Comparison of ENCODE assay signal across 12 cellular contexts in genomic region chr10:94183666-94184264, GRCh38.
DNase-seq lines count a peak whose midpoint lies in the region; ATAC-seq and TF ChIP-seq lines count a peak whose summit lies in the region.
"Had no signal": no experiment of that assay in that cellular context is flagged by ENCODE, and none has a peak within 500 bp of the region (broad histone marks: within the 10 kb centered on the region; RNA-seq: fewer than 3 reads in every experiment).

No MANE protein-coding gene starts in this region.

- H3K27ac ChIP-seq in stomach: no peak overlapping the region

- no peaks in the 10 kb centered on the region for H3K27me3 ChIP-seq in stomach

- intact Hi-C loops in stomach (cut with DNase I; ENCODE audit: low total_unique reads): no loop called here

- peaks cover 0 to 4% (median 0%) of the 10 kb centered on the region in 4 donors for H3K4me1 ChIP-seq in stomach

- no peak overlapping the region for H3K4me3 ChIP-seq in stomach

- no peak for TF ChIP-seq CTCF in stomach (IDR thresholded peaks at IDR 0.05)

- H3K9me3 ChIP-seq in stomach: no peaks in the 10 kb centered on the region

- H3K36me3 ChIP-seq in stomach: peaks cover 0 to 3% (median 0%) of the 10 kb centered on the region in 4 donors

- TF ChIP-seq POLR2A in stomach (IDR thresholded peaks at IDR 0.05): no peak

- 78 to 90% (median 89%) methylated on average over 7 of the region's 7 CpGs for WGBS in stomach, 5 donors

- peak; percentile 32 for DNase-seq in stimulated activated CD4-positive, alpha-beta T cell treated with anti-CD3 and anti-CD28 coated beads, Interleukin-15, amount 100 ng/mL, for 24 hours
- DNase-seq in stimulated activated CD4-positive, alpha-beta T cell treated with anti-CD3 and anti-CD28 coated beads, Interleukin-12 subunit alpha, Interleukin-12 subunit beta, amount 100 ng/mL, for 4 hours: no peak
- peak; percentile 67 for DNase-seq in RPMI7951 (ENCODE audit: low read depth)
- DNase-seq in fibroblast of the conjunctiva (ENCODE audit: low read depth): peak; percentile 96
- no peak for DNase-seq in NCI-H526 treated with DMSO at 0.1 percent for 48 hours (lab: John Stamatoyannopoulos, UW)
- DNase-seq in stomach: no peak
- DNase-seq in stimulated activated naive CD4-positive, alpha-beta T cell treated with Interleukin-2 at 50 U/mL for 16 hours (lab: John Stamatoyannopoulos, UW): no peak
- DNase-seq: activated CD8-positive, alpha-beta memory T cell treated with anti-CD3 and anti-CD28 coated beads, Interleukin-2, amount 50 U/mL, for 48 hours; CD8-positive, alpha-beta T cell; H7; NCI-H2107 had no signal

- TF ChIP-seq EP300 in stomach (IDR thresholded peaks at IDR 0.05): no peak

- no peak for ATAC-seq in GM21723 (IDR thresholded peaks at IDR 0.05; ENCODE audit: unreplicated experiment)
- ATAC-seq: CD8-positive, alpha-beta T cell had no signal

Comparison
In these comparisons a context has a peak if more than half of its experiments do, and no peak if none do; other contexts are left out.
1. DNase-seq: peak in stimulated activated CD4-positive, alpha-beta T cell treated with anti-CD3 and anti-CD28 coated beads, Interleukin-15, amount 100 ng/mL, for 24 hours (single experiment), RPMI7951 (single experiment) and fibroblast of the conjunctiva (single experiment); none in stimulated activated CD4-positive, alpha-beta T cell treated with anti-CD3 and anti-CD28 coated beads, Interleukin-12 subunit alpha, Interleukin-12 subunit beta, amount 100 ng/mL, for 4 hours (single experiment), NCI-H526 treated with DMSO at 0.1 percent for 48 hours (single experiment), stomach (single experiment) and stimulated activated naive CD4-positive, alpha-beta T cell treated with Interleukin-2 at 50 U/mL for 16 hours (single experiment).